Comparison of ENCODE assay signal across 10 cellular contexts in genomic region chr3:32894977-32895376, GRCh38. TPM values are rescaled to one million over a fixed set of nuclear protein-coding genes. Genes with fewer than 3 reads are reported as not detected.
"Had no signal": no experiment of that assay in that cellular context is flagged by ENCODE, and none has a peak within 500 bp of the region (broad histone marks: within the 10 kb centered on the region; RNA-seq: fewer than 3 reads in every experiment).

No MANE protein-coding gene starts in this region.

- DNase-seq: H7, HCEC 1CT, IMR-90, Kasumi-1, KG1 had no signal

- ATAC-seq: GM23338, K562 had no signal

- H3K4me2 ChIP-seq: GM23338 had no signal

- H2AFZ ChIP-seq: GM23338 had no signal

- H3K4me3 ChIP-seq: GM23338, K562 had no signal

- FAIRE-seq: HTR-8/SVneo, K562 had no signal

RNA-seq across cellular contexts. Expression of gene CCR4, which starts 56.5 kb away (rescaled TPM):
- total RNA-seq: H4, H7, HT-29, IMR-90 had no signal
- polyA plus RNA-seq: IMR-90 had no signal
